Comparison of ENCODE assay signal across 13 cellular contexts in genomic region chr11:116473236-116473769, GRCh38.
"Had no signal": no experiment of that assay in that cellular context is flagged by ENCODE, and none has a peak within 500 bp of the region (broad histone marks: within the 10 kb centered on the region; RNA-seq: fewer than 3 reads in every experiment).

No MANE protein-coding gene starts in this region.

- H3K9me3 Mint-ChIP-seq: activated naive CD4-positive, alpha-beta T cell treated with anti-CD3 and anti-CD28 coated beads for 36 hours; activated T-helper 17 cell treated with anti-CD3 and anti-CD28 coated beads, Interleukin-2, amount 50 U/mL, for 72 hours had no signal

- DNase-seq: activated CD4-positive, alpha-beta T cell treated with anti-CD3 and anti-CD28 coated beads, Interleukin-2, amount 50 U/mL, for 1 hour; activated CD4-positive, CD25-positive, alpha-beta regulatory T cell; activated naive CD4-positive, alpha-beta T cell treated with anti-CD3 and anti-CD28 coated beads for 36 hours; activated T-cell treated with anti-CD3 and anti-CD28 coated beads for 4 hours; cortex of kidney; effector CD8-positive, alpha-beta T cell; hippocampal formation; lower lobe of right lung; naive thymus-derived CD8-positive, alpha-beta T cell; small intestine; T-helper 1 cell; thyroid gland had no signal

- H3K4me1 ChIP-seq: lower lobe of right lung, thyroid gland had no signal

- H3K4me3 Mint-ChIP-seq: activated naive CD4-positive, alpha-beta T cell treated with anti-CD3 and anti-CD28 coated beads for 36 hours; activated T-helper 17 cell treated with anti-CD3 and anti-CD28 coated beads, Interleukin-2, amount 50 U/mL, for 72 hours; naive thymus-derived CD8-positive, alpha-beta T cell had no signal

- H3K4me3 ChIP-seq: lower lobe of right lung, thyroid gland had no signal

- H3K27ac ChIP-seq: lower lobe of right lung, thyroid gland had no signal

- H3K4me1 Mint-ChIP-seq: activated T-helper 17 cell treated with anti-CD3 and anti-CD28 coated beads, Interleukin-2, amount 50 U/mL, for 72 hours had no signal

- H3K27ac Mint-ChIP-seq: activated naive CD4-positive, alpha-beta T cell treated with anti-CD3 and anti-CD28 coated beads for 36 hours; activated T-helper 17 cell treated with anti-CD3 and anti-CD28 coated beads, Interleukin-2, amount 50 U/mL, for 72 hours; naive thymus-derived CD8-positive, alpha-beta T cell had no signal

- H3K9me3 ChIP-seq: lower lobe of right lung, thyroid gland had no signal

- H3K27me3 ChIP-seq: thyroid gland had no signal

- H3K36me3 ChIP-seq: lower lobe of right lung, thyroid gland had no signal

- H3K36me3 Mint-ChIP-seq: naive thymus-derived CD8-positive, alpha-beta T cell had no signal
